ENCODE assay signal across 16 cellular contexts in the genomic region with DNA sequence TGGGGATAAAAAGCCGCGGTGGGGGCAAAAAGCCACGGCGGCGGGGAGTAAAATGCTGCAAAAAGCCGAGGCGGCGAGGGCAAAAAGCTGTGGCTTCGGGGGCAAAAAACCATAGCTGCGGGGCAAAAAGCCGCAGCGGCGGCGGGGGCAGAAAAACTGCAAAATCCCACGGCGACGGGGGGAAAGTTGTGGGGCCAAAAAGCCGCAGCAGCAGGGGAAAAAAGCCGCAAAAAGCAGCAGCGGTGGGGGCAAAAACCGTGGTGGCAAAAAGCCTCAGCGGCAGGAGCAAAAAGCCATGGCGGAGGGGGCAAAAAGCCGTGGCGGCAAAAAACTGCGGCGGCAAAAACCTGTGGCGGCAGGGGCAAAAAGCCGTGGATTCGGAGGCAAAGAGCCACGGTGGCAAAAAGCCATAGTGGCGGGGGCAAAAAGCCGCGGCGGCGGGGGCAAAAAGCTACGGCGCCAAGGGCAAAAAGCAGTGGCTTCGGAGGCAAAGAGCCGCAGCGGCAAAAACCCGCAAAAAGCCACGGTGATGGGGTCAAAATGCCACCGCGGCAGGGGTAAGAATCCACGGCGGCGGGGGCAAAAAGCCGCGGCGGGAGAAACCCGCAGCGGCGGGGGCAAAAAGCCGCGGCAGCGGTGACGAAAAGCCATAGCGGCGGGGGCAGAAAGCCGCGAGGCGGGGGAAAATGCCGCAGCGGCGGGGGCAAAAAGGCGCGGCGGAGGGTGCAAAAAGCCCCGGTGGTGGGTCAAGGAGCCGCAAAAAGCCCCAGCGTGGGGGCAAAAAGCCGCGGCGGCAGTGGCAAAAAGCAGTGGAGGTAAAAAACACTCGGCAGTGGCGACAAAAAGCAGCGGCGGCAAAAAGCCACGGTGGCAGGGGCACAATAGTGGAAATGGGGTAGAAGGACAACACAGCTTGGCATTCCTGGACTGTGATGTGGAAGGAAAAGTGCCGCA.
"Had no signal": no experiment of that assay in that cellular context is flagged by ENCODE, and none has a peak within 500 bp of the region (broad histone marks: within the 10 kb centered on the region; RNA-seq: fewer than 3 reads in every experiment).

No MANE protein-coding gene starts in this region.

- H3K27ac Mint-ChIP-seq: activated CD4-positive, alpha-beta memory T cell treated with anti-CD3 and anti-CD28 coated beads for 36 hours; activated naive CD4-positive, alpha-beta T cell treated with anti-CD3 and anti-CD28 coated beads, Interleukin-2, amount 50 U/mL, for 24 hours; activated T-helper 2 cell treated with anti-CD3 and anti-CD28 coated beads, Interferon-gamma antibody, Interleukin-2, Interleukin-4, amounts not matched to agents 10 μg/mL and 5 μg/mL and 100 μg/mL, durations not matched to agents 14 hours and 24 hours and 36 hours had no signal

- DNase-seq: activated CD4-positive, alpha-beta memory T cell treated with anti-CD3 and anti-CD28 coated beads for 36 hours; activated CD4-positive, CD25-positive, alpha-beta regulatory T cell treated with anti-CD3 and anti-CD28 coated beads, Interleukin-2, amount 50 U/mL, for 72 hours; hypothalamus; left colon; naive thymus-derived CD4-positive, alpha-beta T cell; stimulated activated CD4-positive, alpha-beta T cell treated with anti-CD3 and anti-CD28 coated beads, Interleukin-2, amount 100 ng/mL, for 24 hours; stimulated activated naive CD4-positive, alpha-beta T cell; substantia nigra; trophoblast cell had no signal

- H3K36me3 ChIP-seq: breast epithelium, neutrophil, right atrium auricular region had no signal

- H3K4me3 Mint-ChIP-seq: activated CD4-positive, alpha-beta memory T cell treated with anti-CD3 and anti-CD28 coated beads for 36 hours; activated naive CD4-positive, alpha-beta T cell treated with anti-CD3 and anti-CD28 coated beads, Interleukin-2, amount 50 U/mL, for 24 hours; T-helper 2 cell treated with Interferon-gamma antibody and Interleukin-4, amounts not matched to agents 5 μg/mL and 100 μg/mL, for 36 hours had no signal

- H3K27ac ChIP-seq: breast epithelium, dorsolateral prefrontal cortex, neutrophil, right atrium auricular region had no signal

- H3K4me1 Mint-ChIP-seq: activated naive CD4-positive, alpha-beta T cell treated with anti-CD3 and anti-CD28 coated beads, Interleukin-2, amount 50 U/mL, for 24 hours had no signal

- H3K4me1 ChIP-seq: breast epithelium, right atrium auricular region had no signal

- ATAC-seq: left colon; naive thymus-derived CD4-positive, alpha-beta T cell had no signal

- H3K9me3 ChIP-seq: neutrophil had no signal

- H3K4me3 ChIP-seq: breast epithelium, dorsolateral prefrontal cortex had no signal
